Comparison of ENCODE assay signal across 24 cellular contexts in the genomic region with DNA sequence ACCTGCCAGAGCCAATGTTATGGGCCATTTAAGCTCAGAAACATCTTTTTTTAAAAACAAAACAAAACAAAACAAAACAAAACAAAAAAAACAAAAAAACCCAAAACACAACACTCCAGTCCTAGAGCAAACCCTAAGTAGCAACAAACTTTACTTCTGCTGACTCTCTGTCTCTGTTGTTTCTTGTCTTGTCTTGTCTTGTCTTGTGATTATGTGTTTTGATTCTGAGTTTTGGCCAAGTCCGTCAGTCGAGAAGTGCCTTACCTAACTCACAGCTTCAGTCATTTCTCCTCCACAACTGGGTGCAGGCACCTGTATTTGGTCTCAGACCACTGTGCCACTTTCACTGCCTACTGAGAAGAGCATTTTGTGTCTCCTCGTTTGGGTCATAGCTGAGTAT.
"Had no signal": no experiment of that assay in that cellular context is flagged by ENCODE, and none has a peak within 500 bp of the region (broad histone marks: within the 10 kb centered on the region; RNA-seq: fewer than 3 reads in every experiment).

No MANE protein-coding gene starts in this region.

- DNase-seq: dermis blood vessel endothelial cell; dorsolateral prefrontal cortex; effector CD4-positive, alpha-beta T cell; effector memory CD4-positive, alpha-beta T cell; erythroblast; foreskin melanocyte; gastrocnemius medialis; glutamatergic neuron; head of caudate nucleus; heart right ventricle; hippocampal formation; left cardiac atrium; left lung; left ventricle myocardium superior; lower lobe of right lung; mesendoderm; midbrain had no signal

- ATAC-seq: esophagus mucosa, gastrocnemius medialis, heart right ventricle, left cardiac atrium, left lung, left ventricle myocardium superior, lower lobe of right lung had no signal

- H3K4me3 ChIP-seq: coronary artery, dorsolateral prefrontal cortex, gastrocnemius medialis, heart right ventricle, left lung, lower lobe of right lung had no signal

- FAIRE-seq: colon, endothelial cell of umbilical vein, islet of Langerhans, keratinocyte had no signal

- H3K27me3 ChIP-seq: dorsolateral prefrontal cortex, gastrocnemius medialis, heart right ventricle, left lung had no signal

- H3K27ac ChIP-seq: coronary artery, dorsolateral prefrontal cortex, epithelial cell of prostate, gastrocnemius medialis, heart right ventricle, left lung, lower lobe of right lung had no signal

- H3K4me1 ChIP-seq: gastrocnemius medialis, heart right ventricle, left lung, lower lobe of right lung had no signal

- H3K9me3 ChIP-seq: gastrocnemius medialis, heart right ventricle, lower lobe of right lung had no signal

- H3K36me3 ChIP-seq: gastrocnemius medialis, heart right ventricle, left lung, lower lobe of right lung had no signal
